8 cellular contexts compared by ENCODE assay signal in genomic region chr12:95942532-95943230, GRCh38. TPM values are rescaled to one million over a fixed set of nuclear protein-coding genes. Genes with fewer than 3 reads are reported as not detected.
DNase-seq lines count a peak whose midpoint lies in the region; ATAC-seq and TF ChIP-seq lines count a peak whose summit lies in the region.

Gene CCDC38, minus strand, starts transcription at chr12:95942614. Its CDS starts 6,105 bp downstream, at chr12:95936509.

- no peaks in the 10 kb centered on the region for H3K9me3 ChIP-seq in IMR-90 (ENCODE audit: control insufficient read depth, insufficient read depth, low read length)
- no peaks in the 10 kb centered on the region for H3K9me3 ChIP-seq in Peyer's patch

- CTCF ChIA-PET in IMR-90 (lab: Yijun Ruan, JAX) = interaction anchor here (0.6 to 1.7 kb wide), 2 partner anchors 24 to 75 kb away, joined by 3 to 5 read pairs; no protein-coding TSS in a partner anchor

- 0 out of 2 replicates have a peak within 1 kb of the TSS, but pooled peaks have one; percentile 19 for H3K14ac ChIP-seq in IMR-90 (replicated peaks; ENCODE audit: low read depth, low read length)

- H2AK5ac ChIP-seq in IMR-90 (ENCODE audit: low read depth, low read length) = no peak within 1 kb of the TSS

- H4K5ac ChIP-seq in IMR-90 (ENCODE audit: low read depth, low read length) = no peak within 1 kb of the TSS; the same call in 1 of the 2 replicates

- no peak within 1 kb of the TSS; the same call in 1 of the 2 replicates for H3K27ac ChIP-seq in IMR-90 (ENCODE audit: insufficient read depth, low read length)
- H3K27ac ChIP-seq in Peyer's patch = peak within 1 kb of the TSS; percentile 72 to 91 (median 78)

- no peak within 1 kb of the TSS; the same call in 1 of the 2 replicates for H2BK120ac ChIP-seq in IMR-90 (ENCODE audit: low read depth, low read length)

- H3K4me3 ChIP-seq in IMR-90 (ENCODE audit: insufficient read depth, low read depth, low read length) (peak within 1 kb of the TSS; percentile 97), Peyer's patch (peak within 1 kb of the TSS; percentile 71 to 97 (median 86)), fibroblast of mammary gland (ENCODE audit: control insufficient read depth, low read depth, low read length) (peak within 1 kb of the TSS; percentile 69)

- no peak within 1 kb of the TSS for H2BK5ac ChIP-seq in IMR-90 (ENCODE audit: low read depth, low read length, poor library complexity, severe bottlenecking)

- WGBS in IMR-90 (ENCODE audit: extremely low coverage in 2 of 2, insufficient read length in 1 of 2), 2 experiments = 1% methylated on average over 13 of the region's 40 CpGs; no CpG with 5 or more reads in 1 of the 2 experiments

- no peaks in the 10 kb centered on the region for H3K27me3 Mint-ChIP-seq in activated T-cell treated with anti-CD3 and anti-CD28 coated beads, Interleukin-2, amount 50 U/mL, for 72 hours (ENCODE audit: low read depth)
- peaks cover 0 to 12% of the 10 kb centered on the region in 2 donors for H3K27me3 Mint-ChIP-seq in natural killer cell (ENCODE audit: low read depth in 2 of 2)

- peaks cover 7% of the 10 kb centered on the region for H3K27me3 ChIP-seq in IMR-90 (ENCODE audit: control insufficient read depth, insufficient read depth, low read length)
- no peaks in the 10 kb centered on the region for H3K27me3 ChIP-seq in Peyer's patch

- peak within 1 kb of the TSS; percentile 58; the same call in 1 of the 2 replicates for H4K91ac ChIP-seq in IMR-90 (ENCODE audit: insufficient read depth, low read depth, low read length)

- peaks cover 9% of the 10 kb centered on the region for H3K4me1 Mint-ChIP-seq in activated T-cell treated with anti-CD3 and anti-CD28 coated beads, Interleukin-2, amount 50 U/mL, for 72 hours (ENCODE audit: low read depth)
- peaks cover 6 to 7% of the 10 kb centered on the region in 2 donors for H3K4me1 Mint-ChIP-seq in natural killer cell

- ATAC-seq in GM21619 (IDR thresholded peaks at IDR 0.05; ENCODE audit: unreplicated experiment) (peak; percentile 99), IMR-90 (ENCODE audit: low read depth) (peak; percentile 95), natural killer cell (peak; percentile 93 to 97 (median 95))
- peak; percentile 97 for ATAC-seq in activated T-cell treated with anti-CD3 and anti-CD28 coated beads, Interleukin-2, amount 50 U/mL, for 72 hours (replicated peaks in 1 of 2)

- no peak within 1 kb of the TSS for H2BK20ac ChIP-seq in IMR-90 (ENCODE audit: low read depth, low read length)

- no peaks in the 10 kb centered on the region for H3K9me3 Mint-ChIP-seq in activated T-cell treated with anti-CD3 and anti-CD28 coated beads, Interleukin-2, amount 50 U/mL, for 72 hours
- no peaks in the 10 kb centered on the region for H3K9me3 Mint-ChIP-seq in natural killer cell

- H3K4me1 ChIP-seq in IMR-90 (ENCODE audit: control insufficient read depth, insufficient read depth, low read length) (peaks cover 2% of the 10 kb centered on the region; the same call in 1 of the 2 replicates), Peyer's patch (peaks cover 0 to 5% (median 0%) of the 10 kb centered on the region in 4 donors)

- peak within 1 kb of the TSS; percentile 99 for H3K4me2 ChIP-seq in IMR-90 (ENCODE audit: low read depth, low read length)

- no peak for TF ChIP-seq CTCF in IMR-90 (conservative IDR thresholded peaks at IDR 0.05; ENCODE audit: low read depth, low read length)
- no peak for TF ChIP-seq CTCF in Peyer's patch (IDR thresholded peaks at IDR 0.05)
- TF ChIP-seq CTCF in fibroblast of mammary gland (conservative IDR thresholded peaks at IDR 0.05; ENCODE audit: control insufficient read depth, insufficient read depth, low read depth, low read length) = no peak
- no peak for TF ChIP-seq CTCF in natural killer cell (IDR thresholded peaks at IDR 0.05)

- no peaks in the 10 kb centered on the region for H4K20me1 ChIP-seq in IMR-90 (ENCODE audit: insufficient read depth, low read length)

- no TSS peak for BruUV-seq in IMR-90 (replicated peaks; lab: Mats Ljungman, UMichigan)

- peak within 1 kb of the TSS; percentile 67 for H3K9ac ChIP-seq in IMR-90 (ENCODE audit: low read depth, low read length)

- H3K4me3 Mint-ChIP-seq in activated T-cell treated with anti-CD3 and anti-CD28 coated beads, Interleukin-2, amount 50 U/mL, for 72 hours = peak within 1 kb of the TSS; percentile 92 to 95
- H3K4me3 Mint-ChIP-seq in natural killer cell = peak within 1 kb of the TSS; percentile 96

- 0 out of 2 replicates have a peak within 1 kb of the TSS, but pooled peaks have one; percentile 11 for H3K23ac ChIP-seq in IMR-90 (ENCODE audit: low read depth, low read length)

- no peak within 1 kb of the TSS for H2BK15ac ChIP-seq in IMR-90 (ENCODE audit: low read depth, low read length)

- H2AFZ ChIP-seq in IMR-90 (replicated peaks; ENCODE audit: low read length, poor library complexity) = peak within 1 kb of the TSS; percentile 94

- TF ChIP-seq POLR2A in IMR-90 (IDR thresholded peaks at IDR 0.05; ENCODE audit: low read depth, low read length) (no peak), Peyer's patch (IDR thresholded peaks at IDR 0.05) (no peak)

- dilution Hi-C loops in IMR-90 (cut with HindIII; ENCODE audit: low sequenced_read_pairs, unreplicated experiment) = no loop called here

- DNase-seq in DMS53 (lab: John Stamatoyannopoulos, UW) = peak; percentile 92
- peak; percentile 28 for DNase-seq in IMR-90
- DNase-seq in Peyer's patch = peak; percentile 81 to 92 (median 83)
- DNase-seq in activated T-cell treated with anti-CD3 and anti-CD28 coated beads, Interleukin-2, amount 50 U/mL, for 72 hours = peak; percentile 86
- peak; percentile 55 for DNase-seq in fibroblast of mammary gland (ENCODE audit: low read depth)
- peak; percentile 66 for DNase-seq in natural killer cell
- DNase-seq in stimulated activated naive CD4-positive, alpha-beta T cell treated with Interleukin-2 at 50 U/mL for 16 hours (lab: John Stamatoyannopoulos, UW) = peak; percentile 83

- no peak for TF ChIP-seq RAD21 in IMR-90 (IDR thresholded peaks at IDR 0.05; ENCODE audit: low read length)

- H3K36me3 ChIP-seq in IMR-90 (ENCODE audit: control insufficient read depth, insufficient read depth, low read length) = no peaks in the 10 kb centered on the region
- no peaks in the 10 kb centered on the region for H3K36me3 ChIP-seq in Peyer's patch

- intact Hi-C loops in IMR-90 (cut with micrococcal nuclease) (no loop called here), natural killer cell (cut with micrococcal nuclease) (loop anchor here (2.0 kb wide), 1 partner anchor 84 kb away; the partner anchor contains the start of gene SNRPF)

- peak within 1 kb of the TSS; percentile 15 for H2AK9ac ChIP-seq in IMR-90 (replicated peaks; ENCODE audit: low read depth, low read length, poor library complexity)

- H3K9me1 ChIP-seq in IMR-90 (ENCODE audit: insufficient read depth, low read length) = no peaks in the 10 kb centered on the region

- POLR2A ChIA-PET in IMR-90 (lab: Charles Lee; ENCODE audit: unreplicated experiment) = no interaction called here

- no peak within 1 kb of the TSS for H3K56ac ChIP-seq in IMR-90 (ENCODE audit: extremely low read depth, insufficient read depth, low read length)

- H3K79me1 ChIP-seq in IMR-90 (ENCODE audit: low read depth in 1 of 2, low read length in 2 of 2) = no peaks in the 10 kb centered on the region

- H3K36me3 Mint-ChIP-seq in activated T-cell treated with anti-CD3 and anti-CD28 coated beads, Interleukin-2, amount 50 U/mL, for 72 hours (ENCODE audit: insufficient read depth in 2 of 2) = peaks cover 2% of the 10 kb centered on the region in 2 donors
- H3K36me3 Mint-ChIP-seq in natural killer cell = no peaks in the 10 kb centered on the region

- H3K4ac ChIP-seq in IMR-90 (ENCODE audit: low read depth, low read length) = peak within 1 kb of the TSS; percentile 36; the same call in 1 of the 2 replicates

- H4K8ac ChIP-seq in IMR-90 (ENCODE audit: low read depth in 2 of 2, low read length in 2 of 2) = peak within 1 kb of the TSS; percentile 9 to 87; a peak in 3 of 4 replicates

- H3K18ac ChIP-seq in IMR-90 (ENCODE audit: low read depth, low read length) = no peak within 1 kb of the TSS; the same call in 1 of the 2 replicates

- in situ Hi-C loops in IMR-90 (cut with MboI; ENCODE audit: low sequenced_read_pairs) = no loop called here

- H3K27ac Mint-ChIP-seq in activated T-cell treated with anti-CD3 and anti-CD28 coated beads, Interleukin-2, amount 50 U/mL, for 72 hours = peak within 1 kb of the TSS; percentile 96
- peak within 1 kb of the TSS; percentile 69 to 93 for H3K27ac Mint-ChIP-seq in natural killer cell

TF ChIP-seq in IMR-90, 13 proteins besides CTCF, POLR2A, EP300 and RAD21:
- TF ChIP-seq MAFK (IDR thresholded peaks at IDR 0.05; ENCODE audit: low read depth, low read length) (no peak), CEBPB (IDR thresholded peaks at IDR 0.05; ENCODE audit: low read depth, low read length) (no peak), NFE2L2 (IDR thresholded peaks at IDR 0.05; ENCODE audit: low read depth, low read length) (no peak), USF2 (IDR thresholded peaks at IDR 0.05; ENCODE audit: low read depth, low read length) (peak; percentile 77)

RNA-seq across cellular contexts. Expression of gene CCDC38, which starts in this region (rescaled TPM):
- not detected in 2 replicates for total RNA-seq in IMR-90 (2012; rRNA removed)
- not detected in 2 replicates for polyA plus RNA-seq in IMR-90 (2012; rRNA removed)
- polyA plus RNA-seq in IMR-90 (2012; cell fraction: cytosol; rRNA removed) = not detected in 2 replicates
- not detected in 2 replicates for polyA plus RNA-seq in IMR-90 (2012; cell fraction: nucleus; rRNA removed; ENCODE audit: low replicate concordance)
- total RNA-seq in Peyer's patch = not detected
- under 1 TPM; 0.34 to 0.63 TPM for total RNA-seq in activated T-cell treated with anti-CD3 and anti-CD28 coated beads, Interleukin-2, amount 50 U/mL, for 72 hours
- total RNA-seq in natural killer cell = 1 to 10 TPM in 1 of 3 donors, under 1 TPM in 2; 0.35 to 1.2 (median 0.63) TPM

Comparison
In these comparisons a context has a peak if more than half of its experiments do, and no peak if none do; other contexts are left out.
1. Peak in DNase-seq, ATAC-seq, H3K4me3 ChIP-seq, H3K9ac ChIP-seq and H3K4me2 ChIP-seq in IMR-90; RNA of the gene not detected or under 1 TPM.
2. Peak in DNase-seq, H3K4me3 ChIP-seq and H3K27ac ChIP-seq in Peyer's patch; RNA of the gene not detected or under 1 TPM.
3. Peak in DNase-seq and ATAC-seq in activated T-cell treated with anti-CD3 and anti-CD28 coated beads, Interleukin-2, amount 50 U/mL, for 72 hours; RNA of the gene not detected or under 1 TPM.
4. DNase-seq: peak in every context shown above with its lines; median percentile 92 in DMS53; 86 in activated T-cell treated with anti-CD3 and anti-CD28 coated beads, Interleukin-2, amount 50 U/mL, for 72 hours; 83 in Peyer's patch; 83 in stimulated activated naive CD4-positive, alpha-beta T cell treated with Interleukin-2 at 50 U/mL for 16 hours; 66 in natural killer cell; 55 in fibroblast of mammary gland; 28 in IMR-90.